ENCODE assay signal across 17 cellular contexts in genomic region chr14:91075553-91075952, GRCh38. TPM values are rescaled to one million over a fixed set of nuclear protein-coding genes. Genes with fewer than 3 reads are reported as not detected.
DNase-seq lines count a peak whose midpoint lies in the region; ATAC-seq and TF ChIP-seq lines count a peak whose summit lies in the region.
"Had no signal": no experiment of that assay in that cellular context is flagged by ENCODE, and none has a peak within 500 bp of the region (broad histone marks: within the 10 kb centered on the region; RNA-seq: fewer than 3 reads in every experiment).

No MANE protein-coding gene starts in this region.

- no peaks in the 10 kb centered on the region for H3K27me3 Mint-ChIP-seq in activated naive CD8-positive, alpha-beta T cell treated with anti-CD3 and anti-CD28 coated beads, Interleukin-2, amount 10 ng/mL, durations not matched to agents 7 days and 5 days
- H3K27me3 Mint-ChIP-seq in activated naive CD8-positive, alpha-beta T cell treated with anti-CD3 and anti-CD28 coated beads, Interleukin-2, amount 50 U/mL, for 24 hours, result no peaks in the 10 kb centered on the region
- peaks cover 1% of the 10 kb centered on the region for H3K27me3 Mint-ChIP-seq in endothelial cell (ENCODE audit: unreplicated experiment)
- H3K27me3 Mint-ChIP-seq: B cell; CD4-positive, CD25-positive, alpha-beta regulatory T cell had no signal

- TF ChIP-seq CTCF in endothelial cell (IDR thresholded peaks at IDR 0.05; ENCODE audit: unreplicated experiment) (no peak), neutrophil (IDR thresholded peaks at IDR 0.05) (no peak), GM13977 (IDR thresholded peaks at IDR 0.05; ENCODE audit: extremely low read depth, insufficient read depth, missing control alignments) (no peak)

- no peak overlapping the region for H3K4me3 ChIP-seq in neutrophil (ENCODE audit: low read depth in 1 of 2, low read length in 1 of 2)
- H3K4me3 ChIP-seq: BLaER1, GM23338 had no signal

- in situ Hi-C loops in GM13977 (cut with MboI; ENCODE audit: low pct_unique_long_range_greater_than_20kb, low sequenced_read_pairs, unreplicated experiment), result no loop called here

- DNase-seq in activated naive CD8-positive, alpha-beta T cell treated with anti-CD3 and anti-CD28 coated beads, Interleukin-2, amount 10 ng/mL, durations not matched to agents 7 days and 5 days, result no peak
- DNase-seq in activated naive CD8-positive, alpha-beta T cell treated with anti-CD3 and anti-CD28 coated beads, Interleukin-2, amount 50 U/mL, for 24 hours, result no peak
- DNase-seq in endothelial cell (ENCODE audit: low spot score), result no peak
- no peak for DNase-seq in GM13977 (ENCODE audit: low spot score)
- DNase-seq: Caco-2; CD4-positive, CD25-positive, alpha-beta regulatory T cell; CD8-positive, alpha-beta T cell; DMS153; DND-41; H9 had no signal

- H3K9me3 Mint-ChIP-seq in activated naive CD8-positive, alpha-beta T cell treated with anti-CD3 and anti-CD28 coated beads, Interleukin-2, amount 10 ng/mL, durations not matched to agents 7 days and 5 days, result peaks cover 5% of the 10 kb centered on the region
- H3K9me3 Mint-ChIP-seq in activated naive CD8-positive, alpha-beta T cell treated with anti-CD3 and anti-CD28 coated beads, Interleukin-2, amount 50 U/mL, for 24 hours, result no peaks in the 10 kb centered on the region
- H3K9me3 Mint-ChIP-seq in endothelial cell (ENCODE audit: unreplicated experiment), result no peaks in the 10 kb centered on the region
- H3K9me3 Mint-ChIP-seq: CD4-positive, CD25-positive, alpha-beta regulatory T cell; CD8-positive, alpha-beta T cell; GM23338 had no signal

- no peak for ATAC-seq in activated naive CD8-positive, alpha-beta T cell treated with anti-CD3 and anti-CD28 coated beads, Interleukin-2, amount 10 ng/mL, durations not matched to agents 7 days and 5 days (ENCODE audit: low read depth)
- no peak for ATAC-seq in activated naive CD8-positive, alpha-beta T cell treated with anti-CD3 and anti-CD28 coated beads, Interleukin-2, amount 50 U/mL, for 24 hours
- ATAC-seq in HG02870 (IDR thresholded peaks at IDR 0.05; ENCODE audit: unreplicated experiment), result no peak
- ATAC-seq: CD8-positive, alpha-beta T cell; GM23338; HCT116 had no signal

- peaks cover 15 to 17% of the 10 kb centered on the region in 2 experiments for H3K4me1 ChIP-seq in neutrophil (ENCODE audit: control insufficient read depth in 1 of 2, insufficient read depth in 1 of 2, low read depth in 1 of 2, low read length in 1 of 2)
- H3K4me1 ChIP-seq: Caco-2 had no signal

- peak overlapping the region; percentile 63 for H3K27ac ChIP-seq in neutrophil
- H3K27ac ChIP-seq: BLaER1, C4-2B had no signal

- no peaks in the 10 kb centered on the region for H3K27me3 ChIP-seq in neutrophil

- no peak overlapping the region for H3K4me3 Mint-ChIP-seq in activated naive CD8-positive, alpha-beta T cell treated with anti-CD3 and anti-CD28 coated beads, Interleukin-2, amount 10 ng/mL, durations not matched to agents 7 days and 5 days
- H3K4me3 Mint-ChIP-seq in activated naive CD8-positive, alpha-beta T cell treated with anti-CD3 and anti-CD28 coated beads, Interleukin-2, amount 50 U/mL, for 24 hours, result no peak overlapping the region
- no peak overlapping the region for H3K4me3 Mint-ChIP-seq in endothelial cell (ENCODE audit: unreplicated experiment)
- H3K4me3 Mint-ChIP-seq: B cell; CD8-positive, alpha-beta T cell; GM23338; H9 had no signal

- H3K36me3 ChIP-seq in neutrophil, result no peaks in the 10 kb centered on the region
- H3K36me3 ChIP-seq: BLaER1 had no signal

- H3K27ac Mint-ChIP-seq in activated naive CD8-positive, alpha-beta T cell treated with anti-CD3 and anti-CD28 coated beads, Interleukin-2, amount 10 ng/mL, durations not matched to agents 7 days and 5 days, result peak overlapping the region; percentile 77
- H3K27ac Mint-ChIP-seq in activated naive CD8-positive, alpha-beta T cell treated with anti-CD3 and anti-CD28 coated beads, Interleukin-2, amount 50 U/mL, for 24 hours, result no peak overlapping the region
- H3K27ac Mint-ChIP-seq in endothelial cell (ENCODE audit: unreplicated experiment), result peak overlapping the region; percentile 86
- H3K27ac Mint-ChIP-seq: B cell; CD8-positive, alpha-beta T cell; GM23338; H9 had no signal

- peaks cover 53% of the 10 kb centered on the region for H3K4me1 Mint-ChIP-seq in activated naive CD8-positive, alpha-beta T cell treated with anti-CD3 and anti-CD28 coated beads, Interleukin-2, amount 10 ng/mL, durations not matched to agents 7 days and 5 days
- peaks cover 33% of the 10 kb centered on the region for H3K4me1 Mint-ChIP-seq in activated naive CD8-positive, alpha-beta T cell treated with anti-CD3 and anti-CD28 coated beads, Interleukin-2, amount 50 U/mL, for 24 hours
- H3K4me1 Mint-ChIP-seq in endothelial cell (ENCODE audit: unreplicated experiment), result peaks cover 14% of the 10 kb centered on the region

- POLR2A ChIA-PET in activated naive CD8-positive, alpha-beta T cell treated with anti-CD3 and anti-CD28 coated beads, Interleukin-2, amount 10 ng/mL, durations not matched to agents 7 days and 5 days (lab: Charles Lee), result no interaction called here

- H3K9me3 ChIP-seq in neutrophil, result no peaks in the 10 kb centered on the region
- H3K9me3 ChIP-seq: BLaER1 had no signal

- H3K36me3 Mint-ChIP-seq in activated naive CD8-positive, alpha-beta T cell treated with anti-CD3 and anti-CD28 coated beads, Interleukin-2, amount 10 ng/mL, durations not matched to agents 7 days and 5 days, result peaks cover 20% of the 10 kb centered on the region
- H3K36me3 Mint-ChIP-seq in activated naive CD8-positive, alpha-beta T cell treated with anti-CD3 and anti-CD28 coated beads, Interleukin-2, amount 50 U/mL, for 24 hours (ENCODE audit: low read depth), result no peaks in the 10 kb centered on the region
- no peaks in the 10 kb centered on the region for H3K36me3 Mint-ChIP-seq in endothelial cell (ENCODE audit: low read depth, unreplicated experiment)
- H3K36me3 Mint-ChIP-seq: CD4-positive, CD25-positive, alpha-beta regulatory T cell; CD8-positive, alpha-beta T cell had no signal

RNA-seq across cellular contexts. Expression of gene RPS6KA5, which starts 15.1 kb away (rescaled TPM):
- total RNA-seq in activated naive CD8-positive, alpha-beta T cell treated with anti-CD3 and anti-CD28 coated beads, Interleukin-2, amount 10 ng/mL, durations not matched to agents 7 days and 5 days, result 10 to 100 TPM; 45.3 to 48.1 TPM
- 13.8 TPM for total RNA-seq in endothelial cell (ENCODE audit: unreplicated experiment)

RNA-seq across cellular contexts. Expression of gene DGLUCY, which starts 38.3 kb away (rescaled TPM):
- 100 to 1,000 TPM; 135 to 136 TPM for total RNA-seq in activated naive CD8-positive, alpha-beta T cell treated with anti-CD3 and anti-CD28 coated beads, Interleukin-2, amount 10 ng/mL, durations not matched to agents 7 days and 5 days
- 65.1 TPM for total RNA-seq in endothelial cell (ENCODE audit: unreplicated experiment)
